In the genomic region with DNA sequence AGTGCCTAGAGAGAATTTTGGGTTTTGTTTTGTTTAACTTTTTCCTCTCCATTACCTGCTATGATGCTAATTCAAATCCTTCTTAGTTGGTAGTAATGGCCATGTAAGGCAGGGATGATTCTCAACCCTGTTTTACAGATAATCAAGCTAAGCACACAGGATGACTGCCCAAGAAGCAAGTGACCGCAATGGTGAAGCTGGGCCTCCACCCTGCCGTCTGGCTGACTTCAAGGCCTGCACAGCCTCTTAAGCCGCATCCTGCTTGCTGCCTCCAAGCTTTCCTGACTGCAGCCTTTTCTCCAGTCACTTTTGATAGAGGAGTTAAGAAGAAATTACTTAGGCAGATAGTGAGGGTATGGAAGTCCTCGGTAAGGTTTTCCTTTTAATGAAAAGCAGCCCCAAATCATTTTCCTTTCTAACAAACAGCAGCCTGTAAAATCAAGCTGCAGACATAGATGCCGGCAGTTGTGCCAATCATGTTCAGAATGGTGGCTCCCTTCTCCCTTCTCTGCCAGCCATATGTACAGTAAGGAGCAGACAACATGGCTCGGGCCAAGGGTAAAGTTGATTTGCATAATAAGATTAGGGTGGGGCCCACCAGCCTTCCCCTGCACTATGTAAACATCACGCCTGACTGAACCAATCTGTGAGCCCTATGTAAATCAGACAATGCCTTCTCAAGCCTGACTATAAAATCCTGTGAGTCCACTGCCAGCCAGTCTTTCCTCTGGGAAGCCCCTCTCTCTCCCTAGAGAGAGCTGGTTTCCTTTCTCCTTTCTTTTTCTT, we compare ENCODE assay signal across 9 cellular contexts. TPM values are rescaled to one million over a fixed set of nuclear protein-coding genes. Genes with fewer than 3 reads are reported as not detected.
DNase-seq lines count a peak whose midpoint lies in the region; ATAC-seq and TF ChIP-seq lines count a peak whose summit lies in the region.
"Had no signal": no experiment of that assay in that cellular context is flagged by ENCODE, and none has a peak within 500 bp of the region (broad histone marks: within the 10 kb centered on the region; RNA-seq: fewer than 3 reads in every experiment).

No MANE protein-coding gene starts in this region.

- DNase-seq in SW480 (ENCODE audit: low spot score) (peak; percentile 4), mesothelial cell of epicardium (ENCODE audit: low spot score in 2 of 2, unreplicated experiment in 2 of 2) (no peak), pons (ENCODE audit: low spot score) (no peak), DMS79 treated with DMSO at 0.1 percent for 48 hours (lab: John Stamatoyannopoulos, UW) (no peak)
- no peak for DNase-seq in activated naive CD8-positive, alpha-beta T cell treated with anti-CD3 and anti-CD28 coated beads, Interleukin-2, amount 50 U/mL, for 24 hours
- DNase-seq: upper lobe of right lung had no signal

- TF ChIP-seq CTCF in mesothelial cell of epicardium (IDR thresholded peaks at IDR 0.05; ENCODE audit: unreplicated experiment) = no peak

- peaks cover 20 to 24% (median 21%) of the 10 kb centered on the region in 3 donors for H3K4me1 Mint-ChIP-seq in IgD-negative memory B cell
- H3K4me1 Mint-ChIP-seq in mesothelial cell of epicardium = peaks cover 11% of the 10 kb centered on the region
- no peaks in the 10 kb centered on the region for H3K4me1 Mint-ChIP-seq in activated naive CD8-positive, alpha-beta T cell treated with anti-CD3 and anti-CD28 coated beads, Interleukin-2, amount 50 U/mL, for 24 hours

- H3K27me3 Mint-ChIP-seq in IgD-negative memory B cell = no peaks in the 10 kb centered on the region
- no peaks in the 10 kb centered on the region for H3K27me3 Mint-ChIP-seq in mesothelial cell of epicardium (ENCODE audit: low read depth)
- peaks cover 8% of the 10 kb centered on the region for H3K27me3 Mint-ChIP-seq in activated naive CD8-positive, alpha-beta T cell treated with anti-CD3 and anti-CD28 coated beads, Interleukin-2, amount 50 U/mL, for 24 hours

- peak overlapping the region; percentile 15 to 89 (median 65) for H3K27ac Mint-ChIP-seq in IgD-negative memory B cell
- H3K27ac Mint-ChIP-seq in mesothelial cell of epicardium = peak overlapping the region; percentile 75
- H3K27ac Mint-ChIP-seq in activated naive CD8-positive, alpha-beta T cell treated with anti-CD3 and anti-CD28 coated beads, Interleukin-2, amount 50 U/mL, for 24 hours = no peak overlapping the region

- peaks cover 13% of the 10 kb centered on the region for H3K36me3 Mint-ChIP-seq in IgD-negative memory B cell
- peaks cover 6% of the 10 kb centered on the region for H3K36me3 Mint-ChIP-seq in mesothelial cell of epicardium
- no peaks in the 10 kb centered on the region for H3K36me3 Mint-ChIP-seq in activated naive CD8-positive, alpha-beta T cell treated with anti-CD3 and anti-CD28 coated beads, Interleukin-2, amount 50 U/mL, for 24 hours (ENCODE audit: low read depth)

- peak; percentile 60 for ATAC-seq in GM19023 (IDR thresholded peaks at IDR 0.05; ENCODE audit: unreplicated experiment)
- no peak for ATAC-seq in HG03045 (IDR thresholded peaks at IDR 0.05; ENCODE audit: unreplicated experiment)
- no peak for ATAC-seq in activated naive CD8-positive, alpha-beta T cell treated with anti-CD3 and anti-CD28 coated beads, Interleukin-2, amount 50 U/mL, for 24 hours
- ATAC-seq: upper lobe of right lung had no signal

- peak overlapping the region in 3 of 4 donors; percentile 2 to 73 (median 45) for H3K4me3 Mint-ChIP-seq in IgD-negative memory B cell
- H3K4me3 Mint-ChIP-seq in mesothelial cell of epicardium = no peak overlapping the region
- H3K4me3 Mint-ChIP-seq in activated naive CD8-positive, alpha-beta T cell treated with anti-CD3 and anti-CD28 coated beads, Interleukin-2, amount 50 U/mL, for 24 hours = no peak overlapping the region

- H3K9me3 Mint-ChIP-seq in IgD-negative memory B cell (peaks cover 0 to 2% (median 1%) of the 10 kb centered on the region in 3 donors), mesothelial cell of epicardium (peaks cover 10% of the 10 kb centered on the region)
- no peaks in the 10 kb centered on the region for H3K9me3 Mint-ChIP-seq in activated naive CD8-positive, alpha-beta T cell treated with anti-CD3 and anti-CD28 coated beads, Interleukin-2, amount 50 U/mL, for 24 hours

RNA-seq across cellular contexts. Expression of gene CTBS, which starts 8.8 kb away (rescaled TPM):
- 28.6 TPM for polyA plus RNA-seq in IgD-negative memory B cell
- 11.0 to 11.4 TPM (median 11.1 TPM) in 3 replicates for total RNA-seq in mesothelial cell of epicardium

Comparison
In these comparisons a context has a peak if more than half of its experiments do, and no peak if none do; other contexts are left out.
1. H3K4me3 Mint-ChIP-seq: peak in IgD-negative memory B cell (3 of 4); none in mesothelial cell of epicardium (single experiment) and activated naive CD8-positive, alpha-beta T cell treated with anti-CD3 and anti-CD28 coated beads, Interleukin-2, amount 50 U/mL, for 24 hours (single experiment).